15 cellular contexts compared by ENCODE assay signal in genomic region chr6:28876702-28877101, GRCh38.
"Had no signal": no experiment of that assay in that cellular context is flagged by ENCODE, and none has a peak within 500 bp of the region (broad histone marks: within the 10 kb centered on the region; RNA-seq: fewer than 3 reads in every experiment).

No MANE protein-coding gene starts in this region.

- H3K27me3 ChIP-seq: cardiac muscle cell, uterus had no signal

- H3K4me3 ChIP-seq: cardiac muscle cell, gastroesophageal sphincter, heart right ventricle, transverse colon, uterus had no signal

- H3K9me3 ChIP-seq: gastroesophageal sphincter, heart right ventricle, transverse colon, uterus had no signal

- DNase-seq: activated CD4-positive, alpha-beta memory T cell treated with anti-CD3 and anti-CD28 coated beads for 36 hours; activated effector memory CD4-positive, alpha-beta T cell treated with anti-CD3 and anti-CD28 coated beads, Interleukin-2, amount 50 U/mL, for 16 hours; activated T-cell treated with anti-CD3 and anti-CD28 coated beads, Interleukin-2, amount 50 U/mL, for 24 hours; effector CD8-positive, alpha-beta T cell; heart right ventricle; kidney glomerular epithelial cell; naive B cell; stimulated activated CD4-positive, alpha-beta T cell treated with anti-CD3 and anti-CD28 coated beads, Interleukin-2, amount 100 ng/mL, for 24 hours; stimulated activated naive CD8-positive, alpha-beta T cell treated with anti-CD3 and anti-CD28 coated beads, Interleukin-15, Interleukin-2, amounts not matched to agents 100 U/mL and 50 U/mL, for 24 hours; substantia nigra; transverse colon; uterus had no signal

- ATAC-seq: esophagus mucosa; gastroesophageal sphincter; heart right ventricle; stimulated activated naive CD8-positive, alpha-beta T cell treated with anti-CD3 and anti-CD28 coated beads, Interleukin-15, Interleukin-2, amounts not matched to agents 100 U/mL and 50 U/mL, for 24 hours had no signal

- H3K36me3 ChIP-seq: cardiac muscle cell, gastroesophageal sphincter, heart right ventricle, transverse colon, uterus had no signal

- H3K4me1 ChIP-seq: uterus had no signal

- H3K27ac ChIP-seq: cardiac muscle cell, gastroesophageal sphincter, heart right ventricle, transverse colon, uterus had no signal
